In the genomic region with DNA sequence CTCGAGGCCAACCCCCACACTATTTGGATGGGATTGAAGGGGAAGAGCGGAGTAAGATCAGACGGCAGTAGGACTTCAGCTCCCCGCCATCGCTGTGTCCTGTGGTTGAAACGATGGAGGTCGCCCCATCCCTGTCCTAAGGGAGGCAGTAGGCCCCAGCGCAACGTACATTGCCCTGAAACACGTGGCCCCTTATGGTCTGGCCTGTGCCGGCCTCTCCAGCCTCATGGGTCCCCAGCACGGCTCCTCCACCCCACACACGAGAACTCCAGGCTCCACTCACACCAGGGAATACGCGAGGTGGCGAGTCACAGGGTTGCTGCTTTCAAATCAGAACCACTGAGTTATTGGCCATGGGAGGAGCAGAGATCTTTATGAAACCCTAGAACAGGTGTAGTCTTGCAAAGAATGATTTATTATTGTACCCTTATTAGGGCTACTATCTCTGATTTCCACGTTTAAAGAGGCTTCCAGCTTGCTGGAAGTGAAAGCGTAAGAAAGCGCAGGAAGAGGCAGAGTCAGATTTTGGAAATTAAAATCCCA, we compare ENCODE assay signal across 9 cellular contexts. TPM values are rescaled to one million over a fixed set of nuclear protein-coding genes. Genes with fewer than 3 reads are reported as not detected.
DNase-seq lines count a peak whose midpoint lies in the region; ATAC-seq and TF ChIP-seq lines count a peak whose summit lies in the region.
"Had no signal": no experiment of that assay in that cellular context is flagged by ENCODE, and none has a peak within 500 bp of the region (broad histone marks: within the 10 kb centered on the region; RNA-seq: fewer than 3 reads in every experiment).

No MANE protein-coding gene starts in this region.

- intact Hi-C loops in thyroid gland (cut with DNase I), result no loop called here

- H3K4me1 ChIP-seq in thyroid gland, result peaks cover 10 to 18% of the 10 kb centered on the region in 2 donors

- H3K9me3 ChIP-seq in thyroid gland, result no peaks in the 10 kb centered on the region

- H3K36me3 ChIP-seq in thyroid gland, result no peaks in the 10 kb centered on the region

- 57 to 58% methylated on average over 17 to 19 of the region's 19 CpGs for WGBS in thyroid gland, 2 donors

- TF ChIP-seq CTCF in GM12865 (IDR thresholded peaks at IDR 0.05; ENCODE audit: insufficient read depth, low read depth, low read length, missing control alignments) (no peak), thyroid gland (IDR thresholded peaks at IDR 0.05) (no peak)

- ATAC-seq in HG03025 (IDR thresholded peaks at IDR 0.05; ENCODE audit: low FRiP score, unreplicated experiment), result peak; percentile 11
- no peak for ATAC-seq in HG03521 (IDR thresholded peaks at IDR 0.05; ENCODE audit: unreplicated experiment)

- H3K27me3 ChIP-seq in layer of hippocampus (ENCODE audit: control insufficient read depth, insufficient read depth, low read length) (no peaks in the 10 kb centered on the region), thyroid gland (no peaks in the 10 kb centered on the region)

- TF ChIP-seq POLR2A in thyroid gland (IDR thresholded peaks at IDR 0.05), result no peak
- TF ChIP-seq POLR2A in erythroblast (IDR thresholded peaks at IDR 0.05; ENCODE audit: low read length), result no peak

- peak overlapping the region; percentile 22; the same call in 1 of the 2 replicates for H3K4me3 ChIP-seq in GM12865 (ENCODE audit: low read depth, low read length)
- no peak overlapping the region for H3K4me3 ChIP-seq in thyroid gland (replicated peaks in 1 of 3)

- DNase-seq in GM12865 (ENCODE audit: low read depth) (no peak), thyroid gland (no peak), pons (ENCODE audit: low spot score) (no peak), erythroblast (lab: John Stamatoyannopoulos, UW) (no peak)
- peak; percentile 5 for DNase-seq in activated T-helper 9 cell treated with anti-CD3 and anti-CD28 coated beads, Interleukin-2, amount 50 U/mL, for 16 hours (ENCODE audit: low read depth)

- H3K27ac ChIP-seq in layer of hippocampus (ENCODE audit: low read depth, low read length) (peak overlapping the region; percentile 65), thyroid gland (peak overlapping the region; percentile 27 to 76 (median 69))

RNA-seq across cellular contexts. Expression of a gene that starts 0.7 kb away (rescaled TPM):
- total RNA-seq in thyroid gland, result 10 to 100 TPM; 18.8 to 26.4 (median 22.5) TPM

RNA-seq across cellular contexts. Expression of a gene that starts 15.2 kb away (rescaled TPM):
- total RNA-seq in thyroid gland, result 10 to 100 TPM; 34.5 to 41.3 (median 39.9) TPM

RNA-seq across cellular contexts. Expression of a gene that starts 23.1 kb away (rescaled TPM):
- 10 to 100 TPM in 3 of 4 donors, 1 to 10 TPM in 1; 9.1 to 29.5 (median 19.1) TPM for total RNA-seq in thyroid gland

RNA-seq across cellular contexts. Expression of a gene that starts 35.3 kb away (rescaled TPM):
- 10 to 100 TPM in 2 of 4 donors, 1 to 10 TPM in 2; 8.5 to 12.2 (median 9.4) TPM for total RNA-seq in thyroid gland

RNA-seq across cellular contexts. Expression of a gene that starts 42.0 kb away (rescaled TPM):
- 1 to 10 TPM in 3 of 4 donors, under 1 TPM in 1; 0.56 to 4.6 (median 2.8) TPM for total RNA-seq in thyroid gland
- total RNA-seq: NCI-H460 had no signal
